In genomic region chr3:160180581-160181216, GRCh38 we compare ENCODE assay signal across 11 cellular contexts. TPM values are rescaled to one million over a fixed set of nuclear protein-coding genes. Genes with fewer than 3 reads are reported as not detected.
DNase-seq lines count a peak whose midpoint lies in the region; ATAC-seq and TF ChIP-seq lines count a peak whose summit lies in the region.
"Had no signal": no experiment of that assay in that cellular context is flagged by ENCODE, and none has a peak within 500 bp of the region (broad histone marks: within the 10 kb centered on the region; RNA-seq: fewer than 3 reads in every experiment).

No MANE protein-coding gene starts in this region.

- intact Hi-C loops in prostate gland (cut with DNase I), result no loop called here

- H3K27me3 Mint-ChIP-seq in endothelial cell (ENCODE audit: unreplicated experiment), result peaks cover 1% of the 10 kb centered on the region

- no peaks in the 10 kb centered on the region for H3K27me3 ChIP-seq in prostate gland (replicated peaks; ENCODE audit: insufficient read depth)

- peaks cover 2% of the 10 kb centered on the region for H3K4me1 Mint-ChIP-seq in endothelial cell (ENCODE audit: unreplicated experiment)

- H3K4me3 ChIP-seq in prostate gland, result no peak overlapping the region

- no peaks in the 10 kb centered on the region for H3K36me3 Mint-ChIP-seq in endothelial cell (ENCODE audit: low read depth, unreplicated experiment)
- H3K36me3 Mint-ChIP-seq: activated naive CD8-positive, alpha-beta T cell treated with anti-CD3 and anti-CD28 coated beads, Interleukin-2, amount 10 ng/mL, durations not matched to agents 7 days and 5 days had no signal

- TF ChIP-seq POLR2A in prostate gland (IDR thresholded peaks at IDR 0.05), result no peak

- 2% methylated on average over 11 of the region's 11 CpGs for WGBS in prostate gland

- TF ChIP-seq CTCF in endothelial cell (IDR thresholded peaks at IDR 0.05; ENCODE audit: unreplicated experiment), result no peak
- TF ChIP-seq CTCF in prostate gland (IDR thresholded peaks at IDR 0.05), result no peak

- H3K27ac ChIP-seq in prostate gland, result no peak overlapping the region

- no peaks in the 10 kb centered on the region for H3K36me3 ChIP-seq in prostate gland

- peak overlapping the region; percentile 79 for H3K27ac Mint-ChIP-seq in endothelial cell (ENCODE audit: unreplicated experiment)
- H3K27ac Mint-ChIP-seq: activated naive CD8-positive, alpha-beta T cell treated with anti-CD3 and anti-CD28 coated beads, Interleukin-2, amount 10 ng/mL, durations not matched to agents 7 days and 5 days had no signal

- H3K9me3 ChIP-seq in prostate gland, result no peaks in the 10 kb centered on the region

- DNase-seq in ELR (ENCODE audit: low read depth) (peak; percentile 52), MV-4-11 (lab: John Stamatoyannopoulos, UW) (peak; percentile 47), endothelial cell (ENCODE audit: low spot score) (peak; percentile 13), prostate gland (ENCODE audit: low spot score) (peak; percentile 34)
- DNase-seq: activated naive CD8-positive, alpha-beta T cell treated with anti-CD3 and anti-CD28 coated beads, Interleukin-2, amount 10 ng/mL, durations not matched to agents 7 days and 5 days had no signal

- H3K4me1 ChIP-seq in prostate gland (replicated peaks), result peaks cover 9% of the 10 kb centered on the region

- no peak for ATAC-seq in GM19351 (IDR thresholded peaks at IDR 0.05; ENCODE audit: unreplicated experiment)
- no peak for ATAC-seq in esophagus mucosa
- no peak for ATAC-seq in GM21360 (IDR thresholded peaks at IDR 0.05; ENCODE audit: unreplicated experiment)
- ATAC-seq in HG03139 (IDR thresholded peaks at IDR 0.05; ENCODE audit: unreplicated experiment), result no peak

- H3K9me3 Mint-ChIP-seq in endothelial cell (ENCODE audit: unreplicated experiment), result no peaks in the 10 kb centered on the region

- H3K4me3 Mint-ChIP-seq in endothelial cell (ENCODE audit: unreplicated experiment), result no peak overlapping the region
- H3K4me3 Mint-ChIP-seq: activated naive CD8-positive, alpha-beta T cell treated with anti-CD3 and anti-CD28 coated beads, Interleukin-2, amount 10 ng/mL, durations not matched to agents 7 days and 5 days had no signal

RNA-seq across cellular contexts. Expression of gene C3orf80, which starts 44.5 kb away (rescaled TPM):
- total RNA-seq in endothelial cell (ENCODE audit: unreplicated experiment), result not detected
- under 1 TPM; 0.41 to 0.68 TPM for total RNA-seq in prostate gland
- total RNA-seq in esophagus mucosa, result 5.9 TPM
- total RNA-seq: activated naive CD8-positive, alpha-beta T cell treated with anti-CD3 and anti-CD28 coated beads, Interleukin-2, amount 10 ng/mL, durations not matched to agents 7 days and 5 days; glomerular endothelial cell; NCI-H460 had no signal
